12 cellular contexts compared by ENCODE assay signal in genomic region chr7:76424413-76425111, GRCh38. TPM values are rescaled to one million over a fixed set of nuclear protein-coding genes. Genes with fewer than 3 reads are reported as not detected.
A peak's percentile ranks its signal among the peaks of the same experiment; 100 is the strongest.
DNase-seq lines count a peak whose midpoint lies in the region; ATAC-seq, FAIRE-seq and TF ChIP-seq lines count a peak whose summit lies in the region.
"Had no signal": no experiment of that assay in that cellular context is flagged by ENCODE, and none has a peak within 500 bp of the region (broad histone marks: within the 10 kb centered on the region; RNA-seq: fewer than 3 reads in every experiment).

Gene ZP3, plus strand, starts transcription at chr7:76424950. Its CDS starts 15 bp downstream, at chr7:76424965.

- H3K4me3 ChIP-seq in A549 (no peak within 1 kb of the TSS), MM.1S (ENCODE audit: low read length) (no peak within 1 kb of the TSS), H1 (ENCODE audit: extremely low read depth in 1 of 4, insufficient read depth in 2 of 4, low read depth in 3 of 4, low read length in 4 of 4) (no peak within 1 kb of the TSS)

- peaks cover 7% of the 10 kb centered on the region; the same call in 1 of the 3 replicates for H3K9me3 ChIP-seq in A549
- H3K9me3 ChIP-seq in MM.1S (replicated peaks; ENCODE audit: insufficient read depth, low read length): no peaks in the 10 kb centered on the region
- H3K9me3 ChIP-seq in H1 (ENCODE audit: insufficient read depth in 2 of 2, low read depth in 1 of 2, low read length in 1 of 2): no peaks in the 10 kb centered on the region

- no peaks in the 10 kb centered on the region for H3K23me2 ChIP-seq in H1 (ENCODE audit: low read depth, low read length)

- no peaks in the 10 kb centered on the region for H3K27me3 ChIP-seq in MM.1S (replicated peaks; ENCODE audit: insufficient read depth, low read length)
- H3K27me3 ChIP-seq in H1 (replicated peaks in 1 of 4; ENCODE audit: control insufficient read depth in 3 of 4, extremely low read depth in 1 of 4, insufficient read depth in 3 of 4, low read length in 3 of 4): no peaks in the 10 kb centered on the region

- H3K4ac ChIP-seq in H1 (replicated peaks; ENCODE audit: insufficient read length, low read depth, low read length): peak within 1 kb of the TSS; percentile 69

- H3K9ac ChIP-seq in MM.1S (ENCODE audit: low read length) (no peak within 1 kb of the TSS), H1 (replicated peaks in 1 of 4; ENCODE audit: extremely low read depth in 1 of 4, low read depth in 3 of 4, low read length in 3 of 4) (no peak within 1 kb of the TSS)

- FAIRE-seq in A549 (lab: Jason Lieb, UNC): no peak
- FAIRE-seq in H1 (lab: Jason Lieb, UNC): no peak

- H3K27ac ChIP-seq in A549: peak within 1 kb of the TSS; percentile 71 to 83
- H3K27ac ChIP-seq in MM.1S (ENCODE audit: low read length): peak within 1 kb of the TSS; percentile 58; the same call in 1 of the 2 replicates
- H3K27ac ChIP-seq in H1 (ENCODE audit: low read depth, low read length): peak within 1 kb of the TSS; percentile 5; the same call in 1 of the 2 replicates
- H3K27ac ChIP-seq: VCaP had no signal

- H2AFZ ChIP-seq in MM.1S (ENCODE audit: low read length) (0 out of 2 replicates have a peak within 1 kb of the TSS, but pooled peaks have one; percentile 15), H1 (ENCODE audit: low read length) (no peak within 1 kb of the TSS)

- peak within 1 kb of the TSS; percentile 6; the same call in 1 of the 2 replicates for H3K18ac ChIP-seq in H1 (ENCODE audit: extremely low read depth, low read length)

- H4K8ac ChIP-seq in H1 (ENCODE audit: extremely low read depth, insufficient read depth, low read length): no peak within 1 kb of the TSS

- WGBS in A549 (ENCODE audit: missing lambda C conversion rate): 90% methylated on average over 10 of the region's 10 CpGs
- WGBS in H1 (ENCODE audit: extremely low coverage in 1 of 2, insufficient coverage in 1 of 2, insufficient read length in 1 of 2, insufficient replicate concordance in 2 of 2, low coverage in 1 of 2, low lambda C conversion rate in 2 of 2, missing lambda C conversion rate in 1 of 2), 2 experiments: 93% methylated on average over 10 of the region's 10 CpGs; no CpG with 5 or more reads in 1 of the 2 experiments

- no peak within 1 kb of the TSS for H4K5ac ChIP-seq in H1 (ENCODE audit: insufficient read length, low read depth, low read length)

- H3F3A ChIP-seq in MM.1S (ENCODE audit: insufficient read depth, low read length): peaks cover 12% of the 10 kb centered on the region

- CTCF ChIA-PET in A549 (lab: Yijun Ruan, JAX) (interaction anchor here (1.0 kb wide), 1 partner anchor 105 kb away, joined by 4 read pairs; no protein-coding TSS in a partner anchor), H1 (lab: Charles Lee; ENCODE audit: partially characterized antibody) (interaction anchor here (0.6 to 1.2 kb wide), 5 partner anchors 8 to 89 kb away, joined by 3 to 4 read pairs (median 4); no protein-coding TSS in a partner anchor)

- no peak for DNase-seq in A549 (ENCODE audit: low read depth in 1 of 2, low spot score in 1 of 2)
- DNase-seq in MM.1S: peak; percentile 87
- no peak for DNase-seq in H1 (ENCODE audit: low read depth in 1 of 2, low spot score in 2 of 2)
- no peak for DNase-seq in NCI-H748 treated with DMSO at 0.1 percent for 48 hours (lab: John Stamatoyannopoulos, UW)
- no peak for DNase-seq in posterior vena cava (ENCODE audit: low spot score)
- DNase-seq in germinal center (ENCODE audit: low spot score): no peak
- DNase-seq: CD4-positive, alpha-beta T cell; HCEC 1CT; NCI-H187 had no signal

- no peak for TF ChIP-seq EP300 in A549 (IDR thresholded peaks at IDR 0.05)
- no peak for TF ChIP-seq EP300 in H1 (IDR thresholded peaks at IDR 0.05; ENCODE audit: borderline replicate concordance in 1 of 2, low read depth in 2 of 2, low read length in 2 of 2)

- H3K36me3 ChIP-seq in MM.1S (replicated peaks; ENCODE audit: insufficient read depth, low read length) (no peaks in the 10 kb centered on the region), H1 (ENCODE audit: control insufficient read depth in 2 of 4, insufficient read depth in 4 of 4, low read length in 3 of 4) (no peaks in the 10 kb centered on the region)

- H3K9me2 ChIP-seq in MM.1S (replicated peaks; ENCODE audit: insufficient read depth, low read length): no peaks in the 10 kb centered on the region

- H3K79me2 ChIP-seq in MM.1S (ENCODE audit: low read length): no peaks in the 10 kb centered on the region
- no peaks in the 10 kb centered on the region for H3K79me2 ChIP-seq in H1 (ENCODE audit: control insufficient read depth in 1 of 2, insufficient read depth in 2 of 2, low read length in 2 of 2)

- H2BK20ac ChIP-seq in H1 (ENCODE audit: low read length): peak within 1 kb of the TSS; percentile 21; the same call in 1 of the 2 replicates

- no peak within 1 kb of the TSS for H3K23ac ChIP-seq in H1 (ENCODE audit: insufficient read length)

- H2BK5ac ChIP-seq in H1 (ENCODE audit: low read depth, low read length): no peak within 1 kb of the TSS

- intact Hi-C loops in posterior vena cava (cut with DNase I): no loop called here

- no peak for TF ChIP-seq RAD21 in A549 (conservative IDR thresholded peaks at IDR 0.05 in 1 of 2, IDR thresholded peaks at IDR 0.05 in 1 of 2)
- no peak for TF ChIP-seq RAD21 in H1 (IDR thresholded peaks at IDR 0.05 in 1 of 2, conservative IDR thresholded peaks at IDR 0.05 in 1 of 2; ENCODE audit: low read depth in 2 of 2, low read length in 2 of 2)

- peak within 1 kb of the TSS; percentile 92 for H2BK15ac ChIP-seq in H1 (ENCODE audit: low read length)

- H3K4me1 ChIP-seq in A549 (peaks cover 43% of the 10 kb centered on the region), MM.1S (ENCODE audit: low read length) (peaks cover 20% of the 10 kb centered on the region), H1 (replicated peaks in 1 of 4; ENCODE audit: control insufficient read depth in 3 of 4, insufficient read depth in 4 of 4, low read length in 3 of 4) (peaks cover 3 to 9% (median 5%) of the 10 kb centered on the region in 4 experiments)

- no peaks in the 10 kb centered on the region for H4K20me1 ChIP-seq in MM.1S (ENCODE audit: insufficient read depth, low read length)
- no peaks in the 10 kb centered on the region for H4K20me1 ChIP-seq in H1 (replicated peaks in 1 of 2; ENCODE audit: control insufficient read depth in 1 of 2, insufficient read depth in 2 of 2, low read length in 2 of 2)

- 0 out of 2 replicates have a peak within 1 kb of the TSS, but pooled peaks have one; percentile 39 for H2AK5ac ChIP-seq in H1 (ENCODE audit: low read depth, low read length)

- H2BK120ac ChIP-seq in H1 (replicated peaks; ENCODE audit: low read depth, low read length): peak within 1 kb of the TSS; percentile 55

- ATAC-seq in A549: no peak; a peak in 1 of 6 replicates
- peak; percentile 75 for ATAC-seq in GM19025 (IDR thresholded peaks at IDR 0.05; ENCODE audit: low read depth, unreplicated experiment)
- ATAC-seq in HG03175 (IDR thresholded peaks at IDR 0.05; ENCODE audit: unreplicated experiment): no peak

- no peaks in the 10 kb centered on the region for H3K79me1 ChIP-seq in H1 (ENCODE audit: low read depth, low read length)

- peak within 1 kb of the TSS; percentile 85 for H4K91ac ChIP-seq in H1 (replicated peaks; ENCODE audit: insufficient read length, low read length)

- no peak within 1 kb of the TSS for H3K56ac ChIP-seq in H1 (replicated peaks; ENCODE audit: insufficient read length, low read depth, low read length)

- H3K4me2 ChIP-seq in A549 (peak within 1 kb of the TSS; percentile 37), MM.1S (ENCODE audit: low read depth, low read length) (peak within 1 kb of the TSS; percentile 24; the same call in 1 of the 2 replicates), H1 (ENCODE audit: insufficient read depth in 1 of 2, low read depth in 2 of 2, low read length in 2 of 2) (no peak within 1 kb of the TSS)

- TF ChIP-seq POLR2A in A549 (IDR thresholded peaks at IDR 0.05; ENCODE audit: low read length): no peak
- no peak for TF ChIP-seq POLR2A in H1 (IDR thresholded peaks at IDR 0.05; ENCODE audit: control extremely low read depth in 1 of 2, low read depth in 2 of 2, low read length in 2 of 2)

- no peak within 1 kb of the TSS for H3K14ac ChIP-seq in H1 (ENCODE audit: insufficient read length)

- POLR2A ChIA-PET in A549 (lab: Yijun Ruan, JAX) (interaction anchor here (1.3 kb wide), 1 partner anchor 66 kb away, joined by 8 read pairs; the partner anchor contains the start of gene YWHAG), H1 (lab: Charles Lee; ENCODE audit: partially characterized antibody) (interaction anchor here (0.9 to 1.4 kb wide), 5 partner anchors 11 to 106 kb away, joined by 3 to 5 read pairs (median 4); no protein-coding TSS in a partner anchor)

- TF ChIP-seq CTCF in A549 (IDR thresholded peaks at IDR 0.05) (no peak), MM.1S (IDR thresholded peaks at IDR 0.05; ENCODE audit: low read length) (no peak), H1 (IDR thresholded peaks at IDR 0.05; ENCODE audit: control extremely low read depth in 1 of 3, insufficient read depth in 1 of 3, low read depth in 1 of 3, low read length in 3 of 3) (no peak)

- peak within 1 kb of the TSS; percentile 68; the same call in 1 of the 2 replicates for H2BK12ac ChIP-seq in H1 (ENCODE audit: low read depth, low read length)

TF ChIP-seq in A549, 52 proteins besides CTCF, POLR2A, EP300 and RAD21 (continues in another document):
- TF ChIP-seq NR3C1 (IDR thresholded peaks at IDR 0.05): no peak
- TF ChIP-seq MAZ (IDR thresholded peaks at IDR 0.05; ENCODE audit: borderline replicate concordance, low read depth, low read length): no peak
- no peak for TF ChIP-seq SREBF2 (IDR thresholded peaks at IDR 0.05)

TF ChIP-seq in H1, 55 proteins besides CTCF, POLR2A, EP300 and RAD21 (continues in another document):
- TF ChIP-seq TAF1 (IDR thresholded peaks at IDR 0.05; ENCODE audit: low read depth, low read length) (no peak), CEBPB (IDR thresholded peaks at IDR 0.05; ENCODE audit: low read depth, low read length) (no peak), CTBP2 (IDR thresholded peaks at IDR 0.05; ENCODE audit: borderline replicate concordance, insufficient read depth, insufficient read length, low read length) (no peak)

RNA-seq across cellular contexts. Expression of gene ZP3, which starts in this region (rescaled TPM):
- 26.5 and 38.6 TPM in 2 replicates for polyA plus RNA-seq in A549 (2011; rRNA removed)
- 23.7 and 28.6 TPM in 2 replicates for polyA plus RNA-seq in A549 (2012; cell fraction: cytosol; rRNA removed)
- polyA plus RNA-seq in A549 (2012; cell fraction: nucleus; rRNA removed): 31.7 and 32.8 TPM in 2 replicates
- 19.5 to 21.4 TPM (median 20.1 TPM) in 3 replicates for polyA plus RNA-seq in A549 (2017; fragmentation: RNase III; extraction: RNeasy Plus Mini Kit Qiagen cat#74134 plus additional on column Dnase treatment)
- polyA minus RNA-seq in A549 (2011; rRNA and poly(A)+ RNA removed): 80.6 and 90.3 TPM in 2 replicates
- total RNA-seq in H1 (2021; fragmentation: NEBNext Ultra II Directional; extraction: Animal tissue kit (Norgen Biotek cat#: 25700)): 1.4 and 1.5 TPM in 2 replicates
- 2.4 and 4.0 TPM in 2 replicates for polyA plus RNA-seq in H1 (2011; rRNA removed)
- 2.0 TPM for polyA plus RNA-seq in H1 (2011; cell fraction: cytosol; rRNA removed)
- 2.0 TPM for polyA plus RNA-seq in H1 (2011; cell fraction: nucleus; rRNA removed)
- polyA plus RNA-seq in H1 (2012, experiment 1 of 2): 1.1 to 3.8 TPM (median 2.8 TPM) in 4 replicates
- polyA plus RNA-seq in H1 (2012, experiment 2 of 2): 14.2 TPM
- polyA plus RNA-seq in H1 (2013, experiment 1 of 2): 7.1 TPM
- 6.4 TPM for polyA plus RNA-seq in H1 (2013, experiment 2 of 2)
- polyA minus RNA-seq in H1 (2011; rRNA and poly(A)+ RNA removed): 1.8 and 3.0 TPM in 2 replicates
- polyA minus RNA-seq in H1 (2011; cell fraction: cytosol; rRNA and poly(A)+ RNA removed): 2.8 TPM
- polyA minus RNA-seq in H1 (2011; cell fraction: nucleus; rRNA and poly(A)+ RNA removed): 2.1 TPM
- total RNA-seq in posterior vena cava: 10 to 100 TPM in 1 of 2 donors, under 1 TPM in 1; 0.43 to 21.5 TPM

Comparison
In these comparisons a context has a peak if more than half of its experiments do, and no peak if none do; other contexts are left out.
1. H3K27ac ChIP-seq: peak in every context shown above with its lines; median percentile 77 in A549; 58 in MM.1S; 5 in H1.
2. H3K4me2 ChIP-seq: peak in A549 (single experiment) and MM.1S (single experiment); none in H1 (0 of 2).